In the genomic region with DNA sequence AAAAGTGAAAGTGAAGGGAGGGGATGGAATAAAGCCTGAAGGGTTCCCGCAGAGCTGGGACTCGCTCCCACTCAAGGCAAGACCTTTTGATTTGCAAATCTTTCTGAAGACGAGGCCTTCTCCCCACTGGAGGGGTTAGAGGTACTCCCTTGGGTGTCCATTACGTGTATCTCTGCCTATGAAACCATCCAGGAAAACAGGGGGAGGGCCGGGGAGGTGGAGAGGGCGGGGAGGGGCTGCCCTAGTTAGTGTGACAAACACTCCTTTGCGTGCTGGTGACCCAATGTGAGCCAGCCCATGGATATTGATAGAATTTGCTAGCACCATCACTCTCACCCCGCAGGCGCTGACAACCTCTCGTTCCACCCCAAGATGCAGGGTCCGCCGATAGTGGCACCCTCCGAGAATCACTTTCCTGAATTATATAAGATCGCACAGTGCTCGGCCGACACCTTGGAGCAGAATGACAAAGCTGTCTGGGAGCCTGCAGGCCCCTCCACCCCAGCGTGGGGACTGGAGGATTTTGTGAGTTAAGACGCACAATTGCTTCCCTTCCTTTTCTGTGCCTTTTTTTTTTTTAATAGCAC, we compare ENCODE assay signal across 12 cellular contexts.
A peak's percentile ranks its signal among the peaks of the same experiment; 100 is the strongest.
DNase-seq lines count a peak whose midpoint lies in the region; ATAC-seq and TF ChIP-seq lines count a peak whose summit lies in the region.
"Had no signal": no experiment of that assay in that cellular context is flagged by ENCODE, and none has a peak within 500 bp of the region (broad histone marks: within the 10 kb centered on the region; RNA-seq: fewer than 3 reads in every experiment).

No MANE protein-coding gene starts in this region.

- H3K4ac ChIP-seq in neuronal stem cell (ENCODE audit: low read length): no peak overlapping the region

- H3K79me1 ChIP-seq in neuronal stem cell (ENCODE audit: low read depth, low read length): peaks cover 2% of the 10 kb centered on the region

- no peak overlapping the region for H2AFZ ChIP-seq in neuronal stem cell (ENCODE audit: low read length)

- H2BK15ac ChIP-seq in neuronal stem cell (ENCODE audit: low read length): no peak overlapping the region

- H3K4me1 ChIP-seq in endodermal cell (ENCODE audit: control insufficient read depth, insufficient read depth, low read length): peaks cover 7% of the 10 kb centered on the region
- peaks cover 41 to 43% of the 10 kb centered on the region in 2 donors for H3K4me1 ChIP-seq in neuronal stem cell (ENCODE audit: control insufficient read depth in 2 of 2, insufficient read depth in 1 of 2, low read depth in 1 of 2, low read length in 2 of 2)

- no peak overlapping the region for H4K8ac ChIP-seq in neuronal stem cell (ENCODE audit: low read depth, low read length)

- H4K91ac ChIP-seq in neuronal stem cell (ENCODE audit: low read depth, low read length, poor library complexity): no peak overlapping the region

- H3K27ac Mint-ChIP-seq in endodermal cell: no peak overlapping the region

- peaks cover 26% of the 10 kb centered on the region for H3K4me1 Mint-ChIP-seq in endodermal cell

- no peak overlapping the region for H2BK120ac ChIP-seq in neuronal stem cell (ENCODE audit: low read depth, low read length)

- H3K9me3 Mint-ChIP-seq in endodermal cell: no peaks in the 10 kb centered on the region

- ATAC-seq in HG02642 (IDR thresholded peaks at IDR 0.05; ENCODE audit: poor library complexity, unreplicated experiment) (no peak), HG02885 (IDR thresholded peaks at IDR 0.05; ENCODE audit: poor library complexity, unreplicated experiment) (no peak), HG03342 (IDR thresholded peaks at IDR 0.05; ENCODE audit: unreplicated experiment) (no peak)

- H3K9ac ChIP-seq in endodermal cell (ENCODE audit: extremely low read depth, low read length, poor library complexity, severe bottlenecking) (no peak overlapping the region), neuronal stem cell (ENCODE audit: low read depth, low read length, poor library complexity) (no peak overlapping the region)

- H2BK12ac ChIP-seq in neuronal stem cell (ENCODE audit: low read length): no peak overlapping the region

- H3K27me3 Mint-ChIP-seq in endodermal cell (ENCODE audit: insufficient read depth): no peaks in the 10 kb centered on the region

- no peak overlapping the region for H3K23ac ChIP-seq in neuronal stem cell (ENCODE audit: low read depth, low read length, poor library complexity)

- H3K4me3 ChIP-seq in AG09309 (ENCODE audit: control insufficient read depth, low read depth, low read length) (peak overlapping the region; percentile 8), endodermal cell (ENCODE audit: low read length) (no peak overlapping the region), neuronal stem cell (ENCODE audit: low read length in 2 of 2) (no peak overlapping the region)

- no peak overlapping the region for H2AK5ac ChIP-seq in neuronal stem cell (ENCODE audit: low read depth, low read length)

- no peaks in the 10 kb centered on the region for H3K36me3 ChIP-seq in endodermal cell (ENCODE audit: control insufficient read depth, insufficient read depth, low read length)
- peaks cover under 1 to 11% of the 10 kb centered on the region in 2 donors for H3K36me3 ChIP-seq in neuronal stem cell (replicated peaks in 1 of 2; ENCODE audit: control insufficient read depth in 2 of 2, insufficient read depth in 2 of 2, low read length in 2 of 2)

- 66 to 73% methylated on average over 12 to 18 of the region's 18 CpGs for WGBS in endodermal cell (ENCODE audit: insufficient coverage in 1 of 2, insufficient read length in 1 of 2), 2 experiments
- WGBS in neuronal stem cell (ENCODE audit: extremely low coverage in 2 of 2, insufficient read length in 2 of 2, insufficient replicate concordance in 1 of 2), 2 donors: no CpG with 5 or more reads among the region's 18 CpGs

- no peak for TF ChIP-seq CTCF in AG09309 (IDR thresholded peaks at IDR 0.05; ENCODE audit: control insufficient read depth, insufficient read depth, low read depth, low read length, missing control alignments)
- no peak for TF ChIP-seq CTCF in endodermal cell (conservative IDR thresholded peaks at IDR 0.05)

- H3K4me3 Mint-ChIP-seq in endodermal cell: no peak overlapping the region

- H3K27ac ChIP-seq in endodermal cell (ENCODE audit: low read depth, low read length) (peak overlapping the region; percentile 81), neuronal stem cell (replicated peaks; ENCODE audit: low read length) (no peak overlapping the region)
- H3K27ac ChIP-seq: HL-60 had no signal

- DNase-seq in AG09309 (ENCODE audit: low read depth) (no peak), NCI-H69 (lab: John Stamatoyannopoulos, UW) (peak; percentile 67), endodermal cell (no peak), neuronal stem cell (ENCODE audit: low spot score) (no peak), epidermal melanocyte (ENCODE audit: insufficient read length, low spot score) (no peak)
- DNase-seq: activated CD8-positive, alpha-beta memory T cell treated with anti-CD3 and anti-CD28 coated beads, Interleukin-2, amount 50 U/mL, for 4 hours; DMS53; NCI-H446 had no signal

- no peak overlapping the region for H3K4me2 ChIP-seq in neuronal stem cell (ENCODE audit: insufficient read depth, low read length, poor library complexity, severe bottlenecking)

- no peaks in the 10 kb centered on the region for H3K27me3 ChIP-seq in endodermal cell (ENCODE audit: control insufficient read depth, insufficient read depth, low read length, poor library complexity, severe bottlenecking)
- H3K27me3 ChIP-seq in neuronal stem cell (ENCODE audit: control insufficient read depth in 3 of 3, insufficient read depth in 3 of 3, low read depth in 1 of 3, low read length in 3 of 3): no peaks in the 10 kb centered on the region

- H3K36me3 Mint-ChIP-seq in endodermal cell (ENCODE audit: low read depth): no peaks in the 10 kb centered on the region

- peak overlapping the region; percentile 54 for H3K18ac ChIP-seq in neuronal stem cell (ENCODE audit: low read length)

- H3K9me3 ChIP-seq in endodermal cell (ENCODE audit: control insufficient read depth, low read length) (no peaks in the 10 kb centered on the region), neuronal stem cell (replicated peaks in 1 of 2; ENCODE audit: control insufficient read depth in 2 of 2, insufficient read depth in 1 of 2, low read depth in 1 of 2, low read length in 2 of 2) (no peaks in the 10 kb centered on the region)

- H3K14ac ChIP-seq in neuronal stem cell (ENCODE audit: low read length): no peak overlapping the region

- no peak overlapping the region for H2BK5ac ChIP-seq in neuronal stem cell (ENCODE audit: low read length)
